Comparison of ENCODE assay signal across 15 cellular contexts in genomic region chr14:77344597-77344996, GRCh38.
"Had no signal": no experiment of that assay in that cellular context is flagged by ENCODE, and none has a peak within 500 bp of the region (broad histone marks: within the 10 kb centered on the region; RNA-seq: fewer than 3 reads in every experiment).

No MANE protein-coding gene starts in this region.

- ATAC-seq: heart left ventricle; left lung; natural killer cell treated with Interleukin-12 subunit alpha and Interleukin-12 subunit beta and Interleukin-15 and Interleukin-18, amount 100 ng/mL, for 72 hours had no signal

- H3K27ac Mint-ChIP-seq: activated naive CD8-positive, alpha-beta T cell; natural killer cell treated with Interleukin-12 subunit alpha and Interleukin-12 subunit beta and Interleukin-15 and Interleukin-18, amount 100 ng/mL, for 72 hours; T-helper 1 cell treated with Interleukin-12 subunit alpha and Interleukin-12 subunit beta and Interleukin-4 antibody, amounts not matched to agents 30 μg/mL and 1 μg/mL, for 36 hours had no signal

- H3K4me3 Mint-ChIP-seq: activated naive CD8-positive, alpha-beta T cell; natural killer cell treated with Interleukin-12 subunit alpha and Interleukin-12 subunit beta and Interleukin-15 and Interleukin-18, amount 100 ng/mL, for 72 hours; T-helper 1 cell treated with Interleukin-12 subunit alpha and Interleukin-12 subunit beta and Interleukin-4 antibody, amounts not matched to agents 30 μg/mL and 1 μg/mL, for 36 hours had no signal

- H3K4me3 ChIP-seq: heart left ventricle, left lung, stomach, thoracic aorta had no signal

- DNase-seq: activated effector memory CD4-positive, alpha-beta T cell treated with anti-CD3 and anti-CD28 coated beads, Interleukin-2, amount 50 U/mL, for 16 hours; activated T-cell treated with anti-CD3 and anti-CD28 coated beads, Interleukin-2, amount 50 U/mL, for 1 hour; aorta; foreskin melanocyte; heart left ventricle; islet precursor cell; left lung; mesenchymal stem cell; stimulated activated CD4-positive, alpha-beta T cell treated with anti-CD3 and anti-CD28 coated beads, Interleukin-15, amount 100 ng/mL, for 24 hours; stimulated activated CD4-positive, alpha-beta T cell treated with anti-CD3 and anti-CD28 coated beads, Interleukin-4, amount 100 ng/mL, for 4 hours; stomach had no signal

- H3K9me3 Mint-ChIP-seq: natural killer cell treated with Interleukin-12 subunit alpha and Interleukin-12 subunit beta and Interleukin-15 and Interleukin-18, amount 100 ng/mL, for 72 hours; T-helper 1 cell treated with Interleukin-12 subunit alpha and Interleukin-12 subunit beta and Interleukin-4 antibody, amounts not matched to agents 30 μg/mL and 1 μg/mL, for 36 hours had no signal

- H3K27me3 Mint-ChIP-seq: activated naive CD8-positive, alpha-beta T cell; natural killer cell treated with Interleukin-12 subunit alpha and Interleukin-12 subunit beta and Interleukin-15 and Interleukin-18, amount 100 ng/mL, for 72 hours had no signal
